10 cellular contexts compared by ENCODE assay signal in genomic region chr10:42878821-42879195, GRCh38.
"Had no signal": no experiment of that assay in that cellular context is flagged by ENCODE, and none has a peak within 500 bp of the region (broad histone marks: within the 10 kb centered on the region; RNA-seq: fewer than 3 reads in every experiment).

No MANE protein-coding gene starts in this region.

- DNase-seq: GM23248, GOT3, H7, H9, HCEC 1CT, HFFc6 had no signal

- H3K27ac ChIP-seq: GM23248 had no signal

- H3K36me3 ChIP-seq: HAP-1 had no signal

- H2AFZ ChIP-seq: GM23248, GM23338 had no signal

- H3K9ac ChIP-seq: GM23248 had no signal

- H3K4me1 ChIP-seq: HAP-1 had no signal

- H3K4me2 ChIP-seq: GM23338 had no signal

- H3K4me3 ChIP-seq: GM23248, GM23338, HAP-1 had no signal

- FAIRE-seq: H1, H54 had no signal

- H3K9me3 ChIP-seq: HAP-1 had no signal
